27 cellular contexts compared by ENCODE assay signal in the genomic region with DNA sequence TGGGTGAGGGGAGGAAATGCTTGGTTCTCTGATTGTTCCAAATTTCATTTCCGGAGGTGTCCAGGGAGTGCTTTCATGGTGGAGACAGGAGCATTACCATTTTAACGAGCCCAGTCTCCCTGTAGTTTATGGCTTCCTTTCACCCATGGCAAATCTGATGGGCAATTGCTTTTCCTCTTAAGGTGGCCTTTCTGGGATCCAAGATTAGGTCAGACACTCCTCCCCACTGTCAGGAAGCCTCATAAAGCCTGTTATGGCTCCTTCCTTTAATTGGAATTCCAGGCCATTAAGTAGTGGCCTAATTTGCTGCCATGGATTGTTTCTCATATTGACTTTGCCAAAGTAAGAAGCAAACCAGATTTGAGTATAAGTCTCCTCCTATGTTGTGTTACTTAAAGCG.
"Had no signal": no experiment of that assay in that cellular context is flagged by ENCODE, and none has a peak within 500 bp of the region (broad histone marks: within the 10 kb centered on the region; RNA-seq: fewer than 3 reads in every experiment).

No MANE protein-coding gene starts in this region.

- H3K9me3 Mint-ChIP-seq: effector memory CD8-positive, alpha-beta T cell; immature natural killer cell; memory B cell; natural killer cell; neural progenitor cell; stimulated activated effector memory CD8-positive, alpha-beta T cell treated with anti-CD3 and anti-CD28 coated beads, Interleukin-12 subunit alpha, Interleukin-12 subunit beta, amount 100 ng/mL, for 72 hours had no signal

- DNase-seq: cortex of kidney; effector memory CD8-positive, alpha-beta T cell; erythroblast; hypothalamus; immature natural killer cell; islet precursor cell; kidney glomerular epithelial cell; left colon; left ventricle myocardium superior; natural killer cell; nucleus accumbens; right cardiac atrium; sigmoid colon; stimulated activated CD4-positive, alpha-beta T cell treated with anti-CD3 and anti-CD28 coated beads, Interleukin-2, amount 100 ng/mL, for 24 hours; stimulated activated CD4-positive, alpha-beta T cell treated with anti-CD3 and anti-CD28 coated beads, Interleukin-4, amount 100 ng/mL, for 24 hours; stimulated activated naive CD4-positive, alpha-beta T cell treated with Interleukin-2 at 50 U/mL for 16 hours; stomach; thyroid gland; trophoblast cell had no signal

- H3K4me2 ChIP-seq: neural progenitor cell had no signal

- H3K27me3 ChIP-seq: neural progenitor cell, sigmoid colon, stomach, thyroid gland, vagina had no signal

- H2AFZ ChIP-seq: neural progenitor cell had no signal

- H3K9ac ChIP-seq: neural progenitor cell had no signal

- H3K9me3 ChIP-seq: prostate gland, sigmoid colon, stomach, thyroid gland, vagina had no signal

- H3K36me3 ChIP-seq: neural progenitor cell, prostate gland, sigmoid colon, stomach, thyroid gland, vagina had no signal

- FAIRE-seq: endometrium, frontal cortex had no signal

- H3K4me1 ChIP-seq: prostate gland, sigmoid colon, stomach, thyroid gland, vagina had no signal

- H3K27ac ChIP-seq: neural progenitor cell, prostate gland, sigmoid colon, stomach, thyroid gland, vagina had no signal

- H3K4me1 Mint-ChIP-seq: immature natural killer cell; memory B cell; natural killer cell; stimulated activated effector memory CD8-positive, alpha-beta T cell treated with anti-CD3 and anti-CD28 coated beads, Interleukin-12 subunit alpha, Interleukin-12 subunit beta, amount 100 ng/mL, for 72 hours had no signal

- ATAC-seq: effector memory CD8-positive, alpha-beta T cell; left colon; left ventricle myocardium superior; natural killer cell; right cardiac atrium had no signal

- H3K36me3 Mint-ChIP-seq: immature natural killer cell; memory B cell; natural killer cell; neural progenitor cell; stimulated activated effector memory CD8-positive, alpha-beta T cell treated with anti-CD3 and anti-CD28 coated beads, Interleukin-12 subunit alpha, Interleukin-12 subunit beta, amount 100 ng/mL, for 72 hours had no signal

- H3K4me3 Mint-ChIP-seq: effector memory CD8-positive, alpha-beta T cell; immature natural killer cell; memory B cell; natural killer cell; neural progenitor cell; stimulated activated effector memory CD8-positive, alpha-beta T cell treated with anti-CD3 and anti-CD28 coated beads, Interleukin-12 subunit alpha, Interleukin-12 subunit beta, amount 100 ng/mL, for 72 hours had no signal

- H3K4me3 ChIP-seq: lung, neural progenitor cell, prostate gland, sigmoid colon, stomach, thyroid gland, vagina had no signal

- H3K27ac Mint-ChIP-seq: effector memory CD8-positive, alpha-beta T cell; immature natural killer cell; memory B cell; natural killer cell; neural progenitor cell; stimulated activated effector memory CD8-positive, alpha-beta T cell treated with anti-CD3 and anti-CD28 coated beads, Interleukin-12 subunit alpha, Interleukin-12 subunit beta, amount 100 ng/mL, for 72 hours had no signal
